In the genomic region with DNA sequence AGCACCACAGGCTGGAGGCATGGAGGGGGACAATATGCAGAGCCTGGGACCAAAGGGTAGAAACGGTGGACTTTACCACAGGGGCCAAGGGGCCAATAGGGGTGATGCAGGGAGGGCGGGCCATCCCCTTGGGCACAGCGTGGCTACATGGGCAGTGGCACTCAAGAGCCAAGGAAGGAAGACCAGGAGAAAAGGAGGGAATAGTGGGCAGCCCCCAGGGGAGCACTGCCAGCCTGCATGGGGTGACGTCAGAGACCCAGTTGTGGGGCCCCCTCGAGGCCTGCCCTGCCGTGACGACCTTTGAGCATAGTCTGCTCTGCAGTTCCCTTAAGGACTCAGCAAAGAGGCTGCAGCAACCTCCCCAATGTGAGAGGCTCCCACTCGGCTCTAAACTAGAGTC, we compare ENCODE assay signal across 20 cellular contexts.
A peak's percentile ranks its signal among the peaks of the same experiment; 100 is the strongest.
DNase-seq lines count a peak whose midpoint lies in the region; FAIRE-seq and TF ChIP-seq lines count a peak whose summit lies in the region.
"Had no signal": no experiment of that assay in that cellular context is flagged by ENCODE, and none has a peak within 500 bp of the region (broad histone marks: within the 10 kb centered on the region; RNA-seq: fewer than 3 reads in every experiment).

No MANE protein-coding gene starts in this region.

- H3K4me1 ChIP-seq in BLaER1 (peaks cover 51% of the 10 kb centered on the region), astrocyte (ENCODE audit: insufficient read depth, low read length) (no peaks in the 10 kb centered on the region), neuronal stem cell (ENCODE audit: control insufficient read depth in 2 of 2, insufficient read depth in 1 of 2, low read depth in 1 of 2, low read length in 2 of 2) (peaks cover 0 to 5% of the 10 kb centered on the region in 2 donors), colonic mucosa (no peaks in the 10 kb centered on the region)
- H3K4me1 ChIP-seq: BE2C, HAP-1 had no signal

- H3K79me1 ChIP-seq in neuronal stem cell (ENCODE audit: low read depth, low read length) = no peaks in the 10 kb centered on the region

- H3K9me3 ChIP-seq in BLaER1 (no peaks in the 10 kb centered on the region), astrocyte (ENCODE audit: insufficient read depth, low read depth, low read length) (no peaks in the 10 kb centered on the region), neuronal stem cell (replicated peaks in 1 of 2; ENCODE audit: control insufficient read depth in 2 of 2, insufficient read depth in 1 of 2, low read depth in 1 of 2, low read length in 2 of 2) (no peaks in the 10 kb centered on the region), colonic mucosa (no peaks in the 10 kb centered on the region)
- H3K9me3 ChIP-seq: HAP-1 had no signal

- H4K8ac ChIP-seq in neuronal stem cell (ENCODE audit: low read depth, low read length) = no peak overlapping the region

- DNase-seq in astrocyte (ENCODE audit: low read depth) (no peak), neuronal stem cell (ENCODE audit: low spot score) (no peak), NAMALWA (ENCODE audit: low spot score) (no peak), Ammon's horn (ENCODE audit: low spot score) (no peak), colonic mucosa (no peak), GM19239 (ENCODE audit: insufficient read length, low spot score) (no peak)
- DNase-seq: BE2C; CD4-positive, alpha-beta T cell; DMS153; DMS79; GDM1; GM23248; Karpas-422; KBM-7 had no signal

- no peak overlapping the region for H3K4me3 Mint-ChIP-seq in astrocyte (ENCODE audit: unreplicated experiment)
- H3K4me3 Mint-ChIP-seq: CD4-positive, alpha-beta T cell; IgD-negative memory B cell had no signal

- peaks cover 8% of the 10 kb centered on the region for H3K36me3 Mint-ChIP-seq in astrocyte (ENCODE audit: low read depth, unreplicated experiment)
- H3K36me3 Mint-ChIP-seq: IgD-negative memory B cell had no signal

- H3K4me1 Mint-ChIP-seq in astrocyte (ENCODE audit: low read depth, unreplicated experiment) = no peaks in the 10 kb centered on the region
- H3K4me1 Mint-ChIP-seq: IgD-negative memory B cell had no signal

- H3K4ac ChIP-seq in neuronal stem cell (ENCODE audit: low read length) = no peak overlapping the region

- peak overlapping the region; percentile 53 for H3K27ac Mint-ChIP-seq in astrocyte (ENCODE audit: unreplicated experiment)
- H3K27ac Mint-ChIP-seq: CD4-positive, alpha-beta T cell; IgD-negative memory B cell had no signal

- H3K14ac ChIP-seq in neuronal stem cell (ENCODE audit: low read length) = no peak overlapping the region

- no peak overlapping the region for H3K9ac ChIP-seq in BLaER1
- no peak overlapping the region for H3K9ac ChIP-seq in astrocyte (ENCODE audit: low read length)
- H3K9ac ChIP-seq in neuronal stem cell (ENCODE audit: low read depth, low read length, poor library complexity) = no peak overlapping the region
- no peak overlapping the region for H3K9ac ChIP-seq in colonic mucosa (ENCODE audit: low read depth in 2 of 2, low read length in 2 of 2)
- H3K9ac ChIP-seq: GM23248 had no signal

- H2AFZ ChIP-seq in astrocyte (ENCODE audit: low read depth, low read length) = no peak overlapping the region
- no peak overlapping the region for H2AFZ ChIP-seq in neuronal stem cell (ENCODE audit: low read length)
- H2AFZ ChIP-seq: GM23248 had no signal

- no peaks in the 10 kb centered on the region for H3K36me3 ChIP-seq in BLaER1
- H3K36me3 ChIP-seq in astrocyte (ENCODE audit: insufficient read depth, low read length) = no peaks in the 10 kb centered on the region
- H3K36me3 ChIP-seq in neuronal stem cell (replicated peaks in 1 of 2; ENCODE audit: control insufficient read depth in 2 of 2, insufficient read depth in 2 of 2, low read length in 2 of 2) = no peaks in the 10 kb centered on the region
- H3K36me3 ChIP-seq in colonic mucosa = no peaks in the 10 kb centered on the region
- H3K36me3 ChIP-seq: BE2C, HAP-1 had no signal

- H3K27me3 ChIP-seq in BLaER1 (no peaks in the 10 kb centered on the region), astrocyte (ENCODE audit: insufficient read depth, low read length) (no peaks in the 10 kb centered on the region), neuronal stem cell (ENCODE audit: control insufficient read depth in 3 of 3, insufficient read depth in 3 of 3, low read depth in 1 of 3, low read length in 3 of 3) (no peaks in the 10 kb centered on the region), colonic mucosa (no peaks in the 10 kb centered on the region)
- H3K27me3 ChIP-seq: BE2C had no signal

- TF ChIP-seq CTCF in GM12872 (IDR thresholded peaks at IDR 0.05; ENCODE audit: insufficient read depth, low read depth, low read length) (0 out of 3 replicates have a peak, but pooled peaks have one; percentile 2), astrocyte (IDR thresholded peaks at IDR 0.05; ENCODE audit: insufficient read depth, low read depth, low read length) (no peak), colonic mucosa (IDR thresholded peaks at IDR 0.05) (no peak)

- no peaks in the 10 kb centered on the region for H3K79me2 ChIP-seq in astrocyte (ENCODE audit: insufficient read depth, low read length)

- H4K20me1 ChIP-seq in BLaER1 (no peaks in the 10 kb centered on the region), astrocyte (ENCODE audit: insufficient read depth, low read length) (no peaks in the 10 kb centered on the region)

- intact Hi-C loops in colonic mucosa (cut with DNase I) = loop anchor here (10.0 kb wide), 1 partner anchor 319 kb away; no protein-coding TSS in a partner anchor

- H4K91ac ChIP-seq in neuronal stem cell (ENCODE audit: low read depth, low read length, poor library complexity) = no peak overlapping the region

- FAIRE-seq in astrocyte (lab: Jason Lieb, UNC) = no peak
- FAIRE-seq in GM19239 (lab: Jason Lieb, UNC) = no peak

- H2BK15ac ChIP-seq in neuronal stem cell (ENCODE audit: low read length) = no peak overlapping the region

- peaks cover 5% of the 10 kb centered on the region for H3K9me3 Mint-ChIP-seq in astrocyte (ENCODE audit: unreplicated experiment)
- H3K9me3 Mint-ChIP-seq: CD4-positive, alpha-beta T cell had no signal

- H3K23ac ChIP-seq in neuronal stem cell (ENCODE audit: low read depth, low read length, poor library complexity) = no peak overlapping the region

- H3K27ac ChIP-seq in BLaER1 (no peak overlapping the region), astrocyte (ENCODE audit: low read depth, low read length) (no peak overlapping the region), neuronal stem cell (replicated peaks; ENCODE audit: low read length) (no peak overlapping the region), colonic mucosa (no peak overlapping the region)
- H3K27ac ChIP-seq: C4-2B, GM23248, HL-60 had no signal

- H3K18ac ChIP-seq in neuronal stem cell (ENCODE audit: low read length) = peak overlapping the region; percentile 57

- peaks cover 41% of the 10 kb centered on the region for H3K27me3 Mint-ChIP-seq in astrocyte (ENCODE audit: low read depth, unreplicated experiment)

- no peak overlapping the region for H3K4me3 ChIP-seq in BLaER1
- H3K4me3 ChIP-seq in astrocyte (ENCODE audit: insufficient read depth, low read depth, low read length) = no peak overlapping the region
- no peak overlapping the region for H3K4me3 ChIP-seq in neuronal stem cell (ENCODE audit: low read length in 2 of 2)
- H3K4me3 ChIP-seq in colonic mucosa = no peak overlapping the region
- H3K4me3 ChIP-seq: GM23248, HAP-1 had no signal

- no peak overlapping the region for H2BK12ac ChIP-seq in neuronal stem cell (ENCODE audit: low read length)

- no peak overlapping the region for H2BK5ac ChIP-seq in neuronal stem cell (ENCODE audit: low read length)

- H2BK120ac ChIP-seq in neuronal stem cell (ENCODE audit: low read depth, low read length) = no peak overlapping the region

- H3K4me2 ChIP-seq in BLaER1 (peak overlapping the region; percentile 16; the same call in 1 of the 2 replicates), astrocyte (ENCODE audit: low read length) (no peak overlapping the region), neuronal stem cell (ENCODE audit: insufficient read depth, low read length, poor library complexity, severe bottlenecking) (no peak overlapping the region)

- peak overlapping the region; percentile 49 for H2AK5ac ChIP-seq in neuronal stem cell (ENCODE audit: low read depth, low read length)

- WGBS in neuronal stem cell (ENCODE audit: extremely low coverage in 2 of 2, insufficient read length in 2 of 2, insufficient replicate concordance in 1 of 2), 2 donors = no CpG with 5 or more reads among the region's 8 CpGs
